In the genomic region with DNA sequence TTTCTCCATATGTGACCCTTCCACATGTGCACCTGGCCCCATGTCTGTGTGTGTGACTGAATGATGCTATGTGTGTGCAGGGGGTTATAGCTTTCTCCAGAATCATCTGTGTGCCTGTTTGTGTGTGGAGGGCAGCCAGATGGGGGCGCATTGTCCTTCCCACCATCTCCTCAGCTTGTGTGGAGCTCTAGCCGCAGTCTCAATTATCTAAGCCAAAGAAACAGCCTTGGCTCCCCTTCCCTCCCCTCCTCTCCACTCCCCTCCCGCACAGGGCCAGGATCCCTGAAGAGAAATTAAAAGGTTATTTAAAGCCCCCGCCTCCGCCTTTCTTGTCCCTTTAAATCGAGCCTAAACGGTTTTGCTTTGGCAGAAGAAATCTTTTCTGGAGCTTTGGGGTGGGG, we compare ENCODE assay signal across 11 cellular contexts. TPM values are rescaled to one million over a fixed set of nuclear protein-coding genes. Genes with fewer than 3 reads are reported as not detected.
DNase-seq lines count a peak whose midpoint lies in the region; ATAC-seq, FAIRE-seq and TF ChIP-seq lines count a peak whose summit lies in the region.
"Had no signal": no experiment of that assay in that cellular context is flagged by ENCODE, and none has a peak within 500 bp of the region (broad histone marks: within the 10 kb centered on the region; RNA-seq: fewer than 3 reads in every experiment).

No MANE protein-coding gene starts in this region.

- BruUV-seq in endothelial cell of umbilical vein (replicated peaks; lab: Mats Ljungman, UMichigan), result no TSS peak

- peak overlapping the region in 1 of 2 experiments; percentile 49; a peak in 1 of 6 replicates for H3K27ac ChIP-seq in A549
- no peak overlapping the region for H3K27ac ChIP-seq in endothelial cell of umbilical vein (ENCODE audit: insufficient read depth, low read depth, low read length)

- TF ChIP-seq EP300 in A549 (IDR thresholded peaks at IDR 0.05), result no peak

- peaks cover 82 to 92% of the 10 kb centered on the region in 2 experiments for H3K27me3 ChIP-seq in endothelial cell of umbilical vein (ENCODE audit: control insufficient read depth in 2 of 2, insufficient read depth in 2 of 2, low read length in 2 of 2)

- dilution Hi-C loops in endothelial cell of umbilical vein (cut with MboI; ENCODE audit: extremely low pct_ligation_motif_present, low sequenced_read_pairs), result no loop called here

- H3K79me2 ChIP-seq in endothelial cell of umbilical vein (ENCODE audit: control insufficient read depth, insufficient read depth, low read length), result no peaks in the 10 kb centered on the region

- 66% methylated on average over 7 of the region's 7 CpGs for WGBS in A549 (ENCODE audit: missing lambda C conversion rate)

- peak; percentile 40 to 44 for DNase-seq in A549 (ENCODE audit: low read depth in 1 of 2, low spot score in 1 of 2)
- peak; percentile 7 for DNase-seq in NCI-H748 treated with DMSO at 0.1 percent for 48 hours (lab: John Stamatoyannopoulos, UW)
- no peak for DNase-seq in endothelial cell of umbilical vein (ENCODE audit: low read depth, low spot score)
- no peak for DNase-seq in NCI-H1417 treated with DMSO at 0.1 percent for 48 hours (lab: John Stamatoyannopoulos, UW)
- DNase-seq in NCI-H187 treated with DMSO at 0.1 percent for 48 hours (lab: John Stamatoyannopoulos, UW), result no peak
- DNase-seq: GOT3 had no signal

- H3K9me1 ChIP-seq in endothelial cell of umbilical vein (replicated peaks; ENCODE audit: control insufficient read depth, extremely low read depth, insufficient read depth, low read length), result no peaks in the 10 kb centered on the region

- no peak overlapping the region for H2AFZ ChIP-seq in endothelial cell of umbilical vein (ENCODE audit: low read depth, low read length)

- FAIRE-seq in A549 (lab: Jason Lieb, UNC), result no peak
- FAIRE-seq in endothelial cell of umbilical vein (lab: Jason Lieb, UNC), result no peak
- FAIRE-seq: colon had no signal

- peak; percentile 29 for TF ChIP-seq CTCF in A549 (IDR thresholded peaks at IDR 0.05)
- peak; percentile 51; the same call in 2 of the 3 replicates for TF ChIP-seq CTCF in GM12872 (IDR thresholded peaks at IDR 0.05; ENCODE audit: insufficient read depth, low read depth, low read length)
- TF ChIP-seq CTCF in endothelial cell of umbilical vein (IDR thresholded peaks at IDR 0.05; ENCODE audit: extremely low read depth in 1 of 2, insufficient read depth in 1 of 2, low read depth in 1 of 2, low read length in 2 of 2), result peak; percentile 8 to 26

- no peaks in the 10 kb centered on the region for H3K9me3 ChIP-seq in A549
- H3K9me3 ChIP-seq in endothelial cell of umbilical vein (replicated peaks; ENCODE audit: control insufficient read depth, insufficient read depth, low read length), result no peaks in the 10 kb centered on the region

- intact Hi-C loops in endothelial cell of umbilical vein (cut with micrococcal nuclease), result no loop called here

- H4K20me1 ChIP-seq in endothelial cell of umbilical vein (replicated peaks; ENCODE audit: control insufficient read depth, extremely low read depth, insufficient read depth, low read length), result no peaks in the 10 kb centered on the region

- no peak overlapping the region for H3K9ac ChIP-seq in endothelial cell of umbilical vein (replicated peaks; ENCODE audit: extremely low read depth, insufficient read depth, low read length)

- peak in 1 of 2 experiments; percentile 43; a peak in 3 of 5 replicates for TF ChIP-seq RAD21 in A549 (conservative IDR thresholded peaks at IDR 0.05 in 1 of 2, IDR thresholded peaks at IDR 0.05 in 1 of 2)

- no peak overlapping the region for H3K4me3 ChIP-seq in A549
- H3K4me3 ChIP-seq in endothelial cell of umbilical vein (replicated peaks in 1 of 3; ENCODE audit: insufficient read depth in 1 of 3, low read depth in 1 of 3, low read length in 3 of 3), result no peak overlapping the region

- no peak for TF ChIP-seq POLR2A in A549 (IDR thresholded peaks at IDR 0.05; ENCODE audit: low read length)
- no peak for TF ChIP-seq POLR2A in endothelial cell of umbilical vein (IDR thresholded peaks at IDR 0.05; ENCODE audit: low read depth, low read length)

- ATAC-seq in A549 (peak; percentile 25 to 62; a peak in 3 of 6 replicates), GM18870 (IDR thresholded peaks at IDR 0.05; ENCODE audit: unreplicated experiment) (no peak), GM19452 (IDR thresholded peaks at IDR 0.05; ENCODE audit: unreplicated experiment) (no peak)

- H3K36me3 ChIP-seq in endothelial cell of umbilical vein (ENCODE audit: control insufficient read depth in 2 of 2, extremely low read depth in 1 of 2, insufficient read depth in 2 of 2, low read length in 2 of 2), result no peaks in the 10 kb centered on the region

- H3K4me1 ChIP-seq in A549 (peaks cover 4% of the 10 kb centered on the region; the same call in 1 of the 3 replicates), endothelial cell of umbilical vein (ENCODE audit: control insufficient read depth, extremely low read depth, insufficient read depth, low read length) (no peaks in the 10 kb centered on the region)

- CTCF ChIA-PET in A549 (lab: Yijun Ruan, JAX) (interaction anchor here (0.6 to 18.2 kb wide), 16 partner anchors 9 to 238 kb away, joined by 3 to 235 read pairs (median 4); a partner anchor contains a TSS), endothelial cell of umbilical vein (lab: Charles Lee) (interaction anchor here (0.7 to 1.7 kb wide), 9 partner anchors 10 to 45 kb away, joined by 3 to 10 read pairs (median 4); no protein-coding TSS in a partner anchor)

- no peak overlapping the region for H3K4me2 ChIP-seq in A549
- no peak overlapping the region for H3K4me2 ChIP-seq in endothelial cell of umbilical vein (ENCODE audit: insufficient read depth, low read length)

- POLR2A ChIA-PET in A549 (lab: Yijun Ruan, JAX) (no interaction called here), endothelial cell of umbilical vein (lab: Charles Lee) (no interaction called here)

TF ChIP-seq in A549, 52 proteins besides CTCF, POLR2A, EP300 and RAD21:
- peak; percentile 42; the same call in 2 of the 3 replicates for TF ChIP-seq SMC3 (IDR thresholded peaks at IDR 0.05)
- TF ChIP-seq ZSCAN20 (CRISPR knock-in tag; IDR thresholded peaks at IDR 0.05), result no peak

TF ChIP-seq in endothelial cell of umbilical vein, 7 proteins besides CTCF, POLR2A, EP300 and RAD21:
- TF ChIP-seq POLR2AphosphoS5 (IDR thresholded peaks at IDR 0.05; ENCODE audit: insufficient read depth, low read depth, low read length), result no peak
- no peak for TF ChIP-seq EZH2 (IDR thresholded peaks at IDR 0.05; ENCODE audit: borderline replicate concordance, low read depth, low read length, severe bottlenecking)
TF ChIP-seq in endothelial cell of umbilical vein: peak in this region for 0.

RNA-seq across cellular contexts. Expression of a gene that starts 1.8 kb away (rescaled TPM):
- 0.40 and 0.44 TPM in 2 replicates for polyA plus RNA-seq in A549 (2011; rRNA removed)
- polyA plus RNA-seq in A549 (2012; cell fraction: cytosol; rRNA removed), result 0.82 and 1.2 TPM in 2 replicates
- 3.5 and 4.2 TPM in 2 replicates for polyA plus RNA-seq in A549 (2012; cell fraction: nucleus; rRNA removed)
- polyA plus RNA-seq in A549 (2017; fragmentation: RNase III; extraction: RNeasy Plus Mini Kit Qiagen cat#74134 plus additional on column Dnase treatment), result 1.1 to 2.2 TPM (median 1.7 TPM) in 3 replicates
- polyA minus RNA-seq in A549 (2011; rRNA and poly(A)+ RNA removed), result 0.44 and 0.87 TPM in 2 replicates
- total RNA-seq in endothelial cell of umbilical vein, result not detected in 2 replicates
- polyA plus RNA-seq in endothelial cell of umbilical vein, result not detected in 2 replicates
- polyA plus RNA-seq in endothelial cell of umbilical vein (2011; cell fraction: cytosol; rRNA removed), result not detected in 2 replicates
- not detected in 2 replicates for polyA plus RNA-seq in endothelial cell of umbilical vein (2011; cell fraction: nucleus; rRNA removed)
- not detected in 2 replicates for polyA plus RNA-seq in endothelial cell of umbilical vein (2012)
- 0.51 and 0.62 TPM in 2 replicates for polyA minus RNA-seq in endothelial cell of umbilical vein
- polyA minus RNA-seq in endothelial cell of umbilical vein (2011; cell fraction: cytosol; rRNA and poly(A)+ RNA removed), result 1.2 TPM
- not detected in 2 replicates for polyA minus RNA-seq in endothelial cell of umbilical vein (2011; cell fraction: nucleus; rRNA and poly(A)+ RNA removed)
- total RNA-seq: urinary bladder had no signal
- polyA plus RNA-seq: urinary bladder had no signal

Comparison
In these comparisons a context has a peak if more than half of its experiments do, and no peak if none do; other contexts are left out.
1. ATAC-seq: peak in A549 (2 of 2); none in GM18870 (single experiment) and GM19452 (single experiment).
2. DNase-seq: peak in A549 (2 of 2) and NCI-H748 treated with DMSO at 0.1 percent for 48 hours (single experiment); none in endothelial cell of umbilical vein (single experiment), NCI-H1417 treated with DMSO at 0.1 percent for 48 hours (single experiment) and NCI-H187 treated with DMSO at 0.1 percent for 48 hours (single experiment).
3. Peak in every context shown above with its lines, with median percentiles within 50 percentile points of each other: CTCF ChIP-seq.